In the genomic region with DNA sequence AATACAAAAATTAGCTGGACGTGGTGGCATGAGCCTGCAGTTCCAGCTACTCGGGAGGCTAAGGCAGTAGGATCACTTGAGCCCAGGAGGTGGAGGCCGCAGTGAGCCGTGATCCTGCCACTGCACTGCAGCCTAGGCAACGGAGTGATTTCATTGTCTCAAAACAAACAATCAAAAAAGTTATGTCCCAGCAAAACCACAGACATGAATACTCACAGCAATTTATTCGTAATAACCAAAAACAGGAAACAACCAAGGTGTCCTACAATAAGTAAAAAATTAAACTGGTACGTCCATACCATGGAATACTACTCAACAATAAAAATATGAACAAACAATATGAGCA, we compare ENCODE assay signal across 18 cellular contexts. TPM values are rescaled to one million over a fixed set of nuclear protein-coding genes. Genes with fewer than 3 reads are reported as not detected.
DNase-seq lines count a peak whose midpoint lies in the region; ATAC-seq and TF ChIP-seq lines count a peak whose summit lies in the region.
"Had no signal": no experiment of that assay in that cellular context is flagged by ENCODE, and none has a peak within 500 bp of the region (broad histone marks: within the 10 kb centered on the region; RNA-seq: fewer than 3 reads in every experiment).

No MANE protein-coding gene starts in this region.

- no peaks in the 10 kb centered on the region for H3K27me3 ChIP-seq in RWPE2 (ENCODE audit: insufficient read depth, poor library complexity, severe bottlenecking)
- H3K27me3 ChIP-seq: tibial nerve had no signal

- ATAC-seq in RWPE2 (ENCODE audit: low read depth) = peak; percentile 24; the same call in 2 of the 3 replicates
- ATAC-seq in effector memory CD8-positive, alpha-beta T cell (replicated peaks) = peak; percentile 40
- ATAC-seq in stimulated activated naive B cell treated with anti-CD40 and anti-IgM and Interleukin-4, amounts not matched to agents 10 μg/mL and 1 μg/mL and 100 μg/mL, for 72 hours (replicated peaks) = no peak
- ATAC-seq in activated T-cell treated with anti-CD3 and anti-CD28 coated beads, Interleukin-2, amount 50 U/mL, for 72 hours (replicated peaks in 1 of 2) = no peak
- ATAC-seq: GM12878 had no signal

- no peak overlapping the region for H3K4me3 Mint-ChIP-seq in effector memory CD8-positive, alpha-beta T cell
- no peak overlapping the region for H3K4me3 Mint-ChIP-seq in osteocyte (ENCODE audit: unreplicated experiment)
- no peak overlapping the region for H3K4me3 Mint-ChIP-seq in stimulated activated naive B cell treated with anti-CD40 and anti-IgM and Interleukin-4, amounts not matched to agents 10 μg/mL and 1 μg/mL and 100 μg/mL, for 72 hours
- H3K4me3 Mint-ChIP-seq in progenitor cell of endocrine pancreas (ENCODE audit: low read depth) = no peak overlapping the region
- no peak overlapping the region for H3K4me3 Mint-ChIP-seq in activated T-cell treated with anti-CD3 and anti-CD28 coated beads, Interleukin-2, amount 50 U/mL, for 72 hours
- H3K4me3 Mint-ChIP-seq: activated CD4-positive, alpha-beta memory T cell treated with anti-CD3 and anti-CD28 coated beads, Interleukin-2, amount 10 ng/mL, durations not matched to agents 7 days and 5 days had no signal

- H3K4me1 Mint-ChIP-seq in effector memory CD8-positive, alpha-beta T cell (ENCODE audit: low read depth in 2 of 2) = peaks cover 0 to 2% of the 10 kb centered on the region in 2 donors
- H3K4me1 Mint-ChIP-seq in osteocyte (ENCODE audit: unreplicated experiment) (peaks cover 42% of the 10 kb centered on the region), progenitor cell of endocrine pancreas (ENCODE audit: low read depth) (no peaks in the 10 kb centered on the region)
- H3K4me1 Mint-ChIP-seq in stimulated activated naive B cell treated with anti-CD40 and anti-IgM and Interleukin-4, amounts not matched to agents 10 μg/mL and 1 μg/mL and 100 μg/mL, for 72 hours = peaks cover 0 to 3% of the 10 kb centered on the region in 2 donors
- no peaks in the 10 kb centered on the region for H3K4me1 Mint-ChIP-seq in activated T-cell treated with anti-CD3 and anti-CD28 coated beads, Interleukin-2, amount 50 U/mL, for 72 hours (ENCODE audit: low read depth)
- H3K4me1 Mint-ChIP-seq: activated CD4-positive, alpha-beta memory T cell treated with anti-CD3 and anti-CD28 coated beads, Interleukin-2, amount 10 ng/mL, durations not matched to agents 7 days and 5 days had no signal

- H3K27ac ChIP-seq in RWPE2 (ENCODE audit: poor library complexity, severe bottlenecking) = peak overlapping the region; percentile 99
- H3K27ac ChIP-seq: tibial nerve had no signal

- TF ChIP-seq CTCF in RWPE2 (IDR thresholded peaks at IDR 0.05; ENCODE audit: poor library complexity, severe bottlenecking) (no peak), osteocyte (IDR thresholded peaks at IDR 0.05) (no peak), progenitor cell of endocrine pancreas (IDR thresholded peaks at IDR 0.05; ENCODE audit: unreplicated experiment) (no peak)

- H3K36me3 ChIP-seq in RWPE2 (ENCODE audit: low read depth) = no peaks in the 10 kb centered on the region
- H3K36me3 ChIP-seq: tibial nerve had no signal

- peak; percentile 46 for DNase-seq in GM04504 (ENCODE audit: low read depth)
- DNase-seq in RWPE2 (ENCODE audit: low spot score) = no peak
- no peak for DNase-seq in effector memory CD8-positive, alpha-beta T cell
- no peak for DNase-seq in osteocyte (ENCODE audit: extremely low spot score, unreplicated experiment)
- DNase-seq in stimulated activated naive B cell treated with anti-CD40 and anti-IgM and Interleukin-4, amounts not matched to agents 10 μg/mL and 1 μg/mL and 100 μg/mL, for 72 hours = no peak
- no peak for DNase-seq in progenitor cell of endocrine pancreas (ENCODE audit: low spot score, unreplicated experiment)
- DNase-seq in activated T-cell treated with anti-CD3 and anti-CD28 coated beads, Interleukin-2, amount 50 U/mL, for 72 hours = no peak
- DNase-seq in stimulated activated CD4-positive, alpha-beta T cell treated with anti-CD3 and anti-CD28 coated beads, Interleukin-4, amount 100 ng/mL, for 1 hour = no peak
- DNase-seq: activated CD4-positive, alpha-beta memory T cell treated with anti-CD3 and anti-CD28 coated beads, Interleukin-2, amount 10 ng/mL, durations not matched to agents 7 days and 5 days; activated effector memory CD4-positive, alpha-beta T cell treated with anti-CD3 and anti-CD28 coated beads, Interleukin-2, amount 50 U/mL, for 16 hours; C1 segment of cervical spinal cord; DMS79 treated with DMSO at 0.1 percent for 48 hours; effector CD8-positive, alpha-beta T cell; NCI-H2081 treated with DMSO at 0.1 percent for 48 hours; NCI-H774; SHP77 treated with DMSO at 0.1 percent for 48 hours had no signal

- no peak overlapping the region for H3K4me3 ChIP-seq in RWPE2 (ENCODE audit: severe bottlenecking)
- H3K4me3 ChIP-seq: GM12878, tibial nerve had no signal

- H3K27ac Mint-ChIP-seq in effector memory CD8-positive, alpha-beta T cell = peak overlapping the region in 1 of 2 donors; percentile 0
- H3K27ac Mint-ChIP-seq in osteocyte (ENCODE audit: unreplicated experiment) (peak overlapping the region; percentile 92), progenitor cell of endocrine pancreas (no peak overlapping the region)
- H3K27ac Mint-ChIP-seq in stimulated activated naive B cell treated with anti-CD40 and anti-IgM and Interleukin-4, amounts not matched to agents 10 μg/mL and 1 μg/mL and 100 μg/mL, for 72 hours = no peak overlapping the region
- no peak overlapping the region for H3K27ac Mint-ChIP-seq in activated T-cell treated with anti-CD3 and anti-CD28 coated beads, Interleukin-2, amount 50 U/mL, for 72 hours
- H3K27ac Mint-ChIP-seq: activated CD4-positive, alpha-beta memory T cell treated with anti-CD3 and anti-CD28 coated beads, Interleukin-2, amount 10 ng/mL, durations not matched to agents 7 days and 5 days had no signal

- no peaks in the 10 kb centered on the region for H3K9me3 ChIP-seq in RWPE2 (ENCODE audit: severe bottlenecking)
- H3K9me3 ChIP-seq: tibial nerve had no signal

- no peaks in the 10 kb centered on the region for H3K9me3 Mint-ChIP-seq in effector memory CD8-positive, alpha-beta T cell
- no peaks in the 10 kb centered on the region for H3K9me3 Mint-ChIP-seq in osteocyte (ENCODE audit: unreplicated experiment)
- peaks cover 4 to 6% of the 10 kb centered on the region in 2 donors for H3K9me3 Mint-ChIP-seq in stimulated activated naive B cell treated with anti-CD40 and anti-IgM and Interleukin-4, amounts not matched to agents 10 μg/mL and 1 μg/mL and 100 μg/mL, for 72 hours
- no peaks in the 10 kb centered on the region for H3K9me3 Mint-ChIP-seq in progenitor cell of endocrine pancreas (ENCODE audit: low read depth)
- H3K9me3 Mint-ChIP-seq in activated T-cell treated with anti-CD3 and anti-CD28 coated beads, Interleukin-2, amount 50 U/mL, for 72 hours = peaks cover 0 to 3% of the 10 kb centered on the region in 2 donors
- H3K9me3 Mint-ChIP-seq: activated CD4-positive, alpha-beta memory T cell treated with anti-CD3 and anti-CD28 coated beads, Interleukin-2, amount 10 ng/mL, durations not matched to agents 7 days and 5 days had no signal

- H3K4me1 ChIP-seq in RWPE2 (ENCODE audit: insufficient read depth, poor library complexity, severe bottlenecking) = peaks cover 26% of the 10 kb centered on the region

- no peaks in the 10 kb centered on the region for H3K27me3 Mint-ChIP-seq in effector memory CD8-positive, alpha-beta T cell
- no peaks in the 10 kb centered on the region for H3K27me3 Mint-ChIP-seq in osteocyte (ENCODE audit: unreplicated experiment)
- no peaks in the 10 kb centered on the region for H3K27me3 Mint-ChIP-seq in stimulated activated naive B cell treated with anti-CD40 and anti-IgM and Interleukin-4, amounts not matched to agents 10 μg/mL and 1 μg/mL and 100 μg/mL, for 72 hours
- no peaks in the 10 kb centered on the region for H3K27me3 Mint-ChIP-seq in progenitor cell of endocrine pancreas
- H3K27me3 Mint-ChIP-seq in activated T-cell treated with anti-CD3 and anti-CD28 coated beads, Interleukin-2, amount 50 U/mL, for 72 hours (ENCODE audit: low read depth) = no peaks in the 10 kb centered on the region
- H3K27me3 Mint-ChIP-seq: activated CD4-positive, alpha-beta memory T cell treated with anti-CD3 and anti-CD28 coated beads, Interleukin-2, amount 10 ng/mL, durations not matched to agents 7 days and 5 days had no signal

- H3K36me3 Mint-ChIP-seq in effector memory CD8-positive, alpha-beta T cell (ENCODE audit: insufficient read depth) = no peaks in the 10 kb centered on the region
- no peaks in the 10 kb centered on the region for H3K36me3 Mint-ChIP-seq in osteocyte (ENCODE audit: unreplicated experiment)
- no peaks in the 10 kb centered on the region for H3K36me3 Mint-ChIP-seq in stimulated activated naive B cell treated with anti-CD40 and anti-IgM and Interleukin-4, amounts not matched to agents 10 μg/mL and 1 μg/mL and 100 μg/mL, for 72 hours
- H3K36me3 Mint-ChIP-seq in progenitor cell of endocrine pancreas (ENCODE audit: insufficient read depth) = no peaks in the 10 kb centered on the region
- no peaks in the 10 kb centered on the region for H3K36me3 Mint-ChIP-seq in activated T-cell treated with anti-CD3 and anti-CD28 coated beads, Interleukin-2, amount 50 U/mL, for 72 hours (ENCODE audit: insufficient read depth in 2 of 2)

RNA-seq across cellular contexts. Expression of gene CYTH3, which starts 11.6 kb away (rescaled TPM):
- total RNA-seq in osteocyte (63.9 and 66.6 TPM in 2 replicates), progenitor cell of endocrine pancreas (17.2 and 17.9 TPM in 2 replicates)
- 1 to 10 TPM; 1.4 to 2.0 TPM for total RNA-seq in activated T-cell treated with anti-CD3 and anti-CD28 coated beads, Interleukin-2, amount 50 U/mL, for 72 hours

Comparison
In these comparisons a context has a peak if more than half of its experiments do, and no peak if none do; other contexts are left out.
1. ATAC-seq: peak in RWPE2 (single experiment) and effector memory CD8-positive, alpha-beta T cell (single experiment); none in stimulated activated naive B cell treated with anti-CD40 and anti-IgM and Interleukin-4, amounts not matched to agents 10 μg/mL and 1 μg/mL and 100 μg/mL, for 72 hours (0 of 2) and activated T-cell treated with anti-CD3 and anti-CD28 coated beads, Interleukin-2, amount 50 U/mL, for 72 hours (0 of 2).